Comparison of ENCODE assay signal across 8 cellular contexts in the genomic region with DNA sequence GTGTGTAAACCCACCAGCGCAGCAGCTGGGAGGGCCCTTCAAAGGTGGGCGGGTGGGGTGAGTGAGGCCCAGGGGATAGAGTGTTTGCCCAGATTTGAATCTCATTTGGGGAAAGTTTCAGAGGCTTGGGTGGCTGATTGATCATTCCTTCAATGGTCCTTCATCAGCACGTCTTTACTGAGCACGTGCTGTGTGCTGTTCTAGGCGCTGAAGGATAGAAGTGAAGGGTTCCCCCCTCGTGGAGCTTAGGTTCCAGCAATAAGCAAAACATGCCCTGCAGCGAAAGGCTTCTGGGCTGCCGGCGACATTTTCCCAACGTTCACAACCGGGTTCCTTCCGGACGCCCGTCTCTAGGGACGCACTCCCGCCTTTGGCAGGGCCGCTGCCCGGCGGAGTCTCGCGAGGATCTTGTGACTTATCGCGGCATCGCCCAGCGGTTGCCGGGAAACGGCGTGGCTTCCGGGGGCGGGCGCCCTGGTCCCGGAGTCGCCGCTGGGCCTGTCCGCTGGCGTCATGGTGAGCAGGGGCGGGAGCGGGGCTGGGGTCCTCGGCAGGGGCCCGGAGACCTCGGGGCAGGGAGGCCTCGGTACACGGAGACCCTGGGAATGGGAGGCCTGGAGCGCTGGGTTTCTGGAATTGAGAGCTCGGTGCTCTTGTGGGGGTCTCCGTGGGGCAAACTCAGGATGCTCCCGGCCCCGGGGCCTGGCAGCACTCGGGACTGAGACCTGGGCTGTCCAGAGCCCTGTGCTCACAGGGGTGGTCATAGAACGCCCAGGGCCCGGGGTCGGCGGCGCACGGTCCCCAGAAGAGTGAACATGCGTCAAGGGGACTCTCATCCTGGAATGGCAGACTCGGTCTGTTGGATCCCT. TPM values are rescaled to one million over a fixed set of nuclear protein-coding genes. Genes with fewer than 3 reads are reported as not detected.
DNase-seq lines count a peak whose midpoint lies in the region; ATAC-seq and TF ChIP-seq lines count a peak whose summit lies in the region.

No MANE protein-coding gene starts in this region.

- TSS peak; percentile 29 for BruUV-seq in Caco-2 (replicated peaks; lab: Mats Ljungman, UMichigan)

- H3K4me1 Mint-ChIP-seq in Caco-2 (ENCODE audit: low read depth, unreplicated experiment) (peaks cover 26% of the 10 kb centered on the region), type B pancreatic cell (ENCODE audit: unreplicated experiment) (peaks cover 26% of the 10 kb centered on the region)
- H3K4me1 Mint-ChIP-seq in activated naive CD8-positive, alpha-beta T cell treated with anti-CD3 and anti-CD28 coated beads, Interleukin-2, amount 10 ng/mL, durations not matched to agents 7 days and 5 days: peaks cover 19% of the 10 kb centered on the region

- H3K36me3 ChIP-seq in Caco-2 (ENCODE audit: control insufficient read depth, insufficient read depth, low read length): peaks cover 1% of the 10 kb centered on the region; the same call in 1 of the 2 replicates

- TF ChIP-seq CTCF in Caco-2 (IDR thresholded peaks at IDR 0.05; ENCODE audit: insufficient read depth in 1 of 2, low read depth in 1 of 2, low read length in 1 of 2, severe bottlenecking in 1 of 2, unreplicated experiment in 1 of 2) (no peak), type B pancreatic cell (conservative IDR thresholded peaks at IDR 0.05) (no peak)

- H3K4me3 ChIP-seq in Caco-2 (ENCODE audit: low read depth, low read length): peak overlapping the region; percentile 79

- H3K27me3 ChIP-seq in Caco-2 (replicated peaks; ENCODE audit: control insufficient read depth, insufficient read depth, low read length): no peaks in the 10 kb centered on the region

- peaks cover 34% of the 10 kb centered on the region for H3K4me1 ChIP-seq in Caco-2

- H3K9me3 ChIP-seq in Caco-2: no peaks in the 10 kb centered on the region

- H3K27ac Mint-ChIP-seq in Caco-2 (ENCODE audit: unreplicated experiment): peak overlapping the region; percentile 99
- H3K27ac Mint-ChIP-seq in activated naive CD8-positive, alpha-beta T cell treated with anti-CD3 and anti-CD28 coated beads, Interleukin-2, amount 10 ng/mL, durations not matched to agents 7 days and 5 days: no peak overlapping the region
- peak overlapping the region; percentile 89 for H3K27ac Mint-ChIP-seq in type B pancreatic cell

- ATAC-seq in GM21717 (IDR thresholded peaks at IDR 0.05; ENCODE audit: unreplicated experiment) (peak; percentile 76), Right ventricle myocardium superior (ENCODE audit: poor library complexity) (peak; percentile 94)
- ATAC-seq in activated naive CD8-positive, alpha-beta T cell treated with anti-CD3 and anti-CD28 coated beads, Interleukin-2, amount 10 ng/mL, durations not matched to agents 7 days and 5 days (ENCODE audit: low read depth): peak; percentile 83

- H3K4me3 Mint-ChIP-seq in Caco-2 (ENCODE audit: unreplicated experiment) (peak overlapping the region; percentile 92), type B pancreatic cell (peak overlapping the region; percentile 81)
- peak overlapping the region; percentile 79 for H3K4me3 Mint-ChIP-seq in activated naive CD8-positive, alpha-beta T cell treated with anti-CD3 and anti-CD28 coated beads, Interleukin-2, amount 10 ng/mL, durations not matched to agents 7 days and 5 days

- intact Hi-C loops in Caco-2 (cut with micrococcal nuclease; ENCODE audit: unreplicated experiment): no loop called here
- intact Hi-C loops in Right ventricle myocardium superior (cut with DNase I): no loop called here
- intact Hi-C loops in posterior cingulate gyrus (cut with DNase I): no loop called here

- DNase-seq in Caco-2: peak; percentile 95 to 98
- peak; percentile 81 for DNase-seq in MV-4-11 (lab: John Stamatoyannopoulos, UW)
- peak; percentile 73 for DNase-seq in SKM-1 (lab: John Stamatoyannopoulos, UW; ENCODE audit: unreplicated experiment)
- peak; percentile 90 for DNase-seq in activated naive CD8-positive, alpha-beta T cell treated with anti-CD3 and anti-CD28 coated beads, Interleukin-2, amount 10 ng/mL, durations not matched to agents 7 days and 5 days
- DNase-seq in Right ventricle myocardium superior: peak; percentile 96
- peak; percentile 85 to 99 (median 92) for DNase-seq in posterior cingulate gyrus
- no peak for DNase-seq in type B pancreatic cell (ENCODE audit: extremely low spot score, unreplicated experiment)

- H3K27me3 Mint-ChIP-seq in Caco-2 (ENCODE audit: insufficient read depth, unreplicated experiment) (no peaks in the 10 kb centered on the region), type B pancreatic cell (peaks cover 7% of the 10 kb centered on the region)
- H3K27me3 Mint-ChIP-seq in activated naive CD8-positive, alpha-beta T cell treated with anti-CD3 and anti-CD28 coated beads, Interleukin-2, amount 10 ng/mL, durations not matched to agents 7 days and 5 days: peaks cover 24% of the 10 kb centered on the region

- CTCF ChIA-PET in Caco-2 (lab: Charles Lee): interaction anchor here (0.7 kb wide), 1 partner anchor 99 kb away, joined by 3 read pairs; no protein-coding TSS in a partner anchor

- no peaks in the 10 kb centered on the region for H3K9me3 Mint-ChIP-seq in Caco-2 (ENCODE audit: unreplicated experiment)
- H3K9me3 Mint-ChIP-seq in activated naive CD8-positive, alpha-beta T cell treated with anti-CD3 and anti-CD28 coated beads, Interleukin-2, amount 10 ng/mL, durations not matched to agents 7 days and 5 days: peaks cover 2% of the 10 kb centered on the region
- no peaks in the 10 kb centered on the region for H3K9me3 Mint-ChIP-seq in type B pancreatic cell

- POLR2A ChIA-PET in Caco-2 (lab: Charles Lee): interaction anchor here (0.6 kb wide), 1 partner anchor 56 kb away, joined by 3 read pairs; no protein-coding TSS in a partner anchor
- POLR2A ChIA-PET in activated naive CD8-positive, alpha-beta T cell treated with anti-CD3 and anti-CD28 coated beads, Interleukin-2, amount 10 ng/mL, durations not matched to agents 7 days and 5 days (lab: Charles Lee): interaction anchor here (0.6 to 1.1 kb wide), 2 partner anchors 50 to 161 kb away, joined by 6 read pairs; no protein-coding TSS in a partner anchor

- H3K36me3 Mint-ChIP-seq in Caco-2 (ENCODE audit: insufficient read depth, unreplicated experiment): peaks cover 46% of the 10 kb centered on the region
- peaks cover 2% of the 10 kb centered on the region for H3K36me3 Mint-ChIP-seq in activated naive CD8-positive, alpha-beta T cell treated with anti-CD3 and anti-CD28 coated beads, Interleukin-2, amount 10 ng/mL, durations not matched to agents 7 days and 5 days
- H3K36me3 Mint-ChIP-seq in type B pancreatic cell: peaks cover 3% of the 10 kb centered on the region

RNA-seq across cellular contexts. Expression of a gene that starts 3.2 kb away (rescaled TPM):
- total RNA-seq in Caco-2 (2022) (64.2 and 64.6 TPM in 2 replicates), Right ventricle myocardium superior (6.3 TPM), type B pancreatic cell (ENCODE audit: low replicate concordance) (11.6 and 21.2 TPM in 2 replicates)
- total RNA-seq in activated naive CD8-positive, alpha-beta T cell treated with anti-CD3 and anti-CD28 coated beads, Interleukin-2, amount 10 ng/mL, durations not matched to agents 7 days and 5 days: 1 to 10 TPM in 1 of 2 experiments, under 1 TPM in 1; 0.62 to 1.2 TPM

RNA-seq across cellular contexts. Expression of a gene that starts 54.7 kb away (rescaled TPM):
- total RNA-seq in Caco-2 (2022) (not detected in 2 replicates), Right ventricle myocardium superior (not detected), type B pancreatic cell (ENCODE audit: low replicate concordance) (not detected in 2 replicates)
- total RNA-seq in activated naive CD8-positive, alpha-beta T cell treated with anti-CD3 and anti-CD28 coated beads, Interleukin-2, amount 10 ng/mL, durations not matched to agents 7 days and 5 days: not detected
